Comparison of ENCODE assay signal across 1 cellular context in the genomic region with DNA sequence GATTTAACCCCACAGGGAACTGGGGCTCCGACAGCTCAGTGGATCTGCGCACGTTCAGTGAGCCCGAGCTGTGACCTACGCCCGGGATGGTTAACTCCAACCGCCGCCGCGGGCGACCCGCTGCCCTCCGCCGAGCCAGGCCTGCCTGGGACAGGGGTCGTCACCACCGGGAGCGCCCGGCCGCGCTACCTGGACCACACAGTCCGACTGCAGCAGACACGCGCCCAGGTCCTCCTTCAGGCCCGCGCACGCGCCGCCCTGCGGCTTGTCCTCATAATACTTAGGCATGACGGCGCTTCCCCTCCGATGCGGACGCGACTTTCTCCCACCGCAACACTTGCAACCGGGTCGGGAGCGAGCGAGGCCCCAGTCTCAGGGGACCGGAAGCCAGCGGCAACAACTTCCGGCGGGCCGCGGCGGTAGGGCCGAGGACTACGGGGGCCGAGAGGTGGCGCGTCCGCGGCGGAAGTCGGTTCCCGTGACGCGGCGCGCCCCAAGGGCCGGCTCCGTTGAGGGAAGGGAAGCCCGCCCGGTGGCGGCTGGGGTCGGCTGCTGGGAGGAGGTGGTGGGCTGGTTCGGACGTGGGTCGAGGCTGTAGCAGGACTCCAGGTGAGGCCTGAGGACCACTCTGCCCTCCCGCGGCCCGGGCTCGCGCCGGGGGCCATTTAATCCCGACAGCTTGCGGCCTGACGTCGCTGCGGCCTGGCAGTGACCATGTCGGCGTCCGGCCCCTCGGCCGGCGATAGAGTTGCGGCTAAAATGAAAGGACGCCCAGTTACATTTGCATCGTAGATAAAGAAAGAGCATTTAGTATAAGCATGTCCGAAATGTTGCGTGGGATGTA.
A peak's percentile ranks its signal among the peaks of the same experiment; 100 is the strongest.
TF ChIP-seq lines count a peak whose summit lies in the region.

Gene COA5, minus strand, starts transcription at position 395 of the 844 bp plus-strand sequence. Its CDS starts 107 bp downstream, at position 288.
Gene UNC50, plus strand, starts transcription at position 472 of the 844 bp plus-strand sequence. CDS start 1,171 bp downstream, outside the sequence.

TF ChIP-seq in K562, 482 proteins besides CTCF, POLR2A, EP300 and RAD21 (continued from another document and continues in another):
- TF ChIP-seq, protein P1, sequence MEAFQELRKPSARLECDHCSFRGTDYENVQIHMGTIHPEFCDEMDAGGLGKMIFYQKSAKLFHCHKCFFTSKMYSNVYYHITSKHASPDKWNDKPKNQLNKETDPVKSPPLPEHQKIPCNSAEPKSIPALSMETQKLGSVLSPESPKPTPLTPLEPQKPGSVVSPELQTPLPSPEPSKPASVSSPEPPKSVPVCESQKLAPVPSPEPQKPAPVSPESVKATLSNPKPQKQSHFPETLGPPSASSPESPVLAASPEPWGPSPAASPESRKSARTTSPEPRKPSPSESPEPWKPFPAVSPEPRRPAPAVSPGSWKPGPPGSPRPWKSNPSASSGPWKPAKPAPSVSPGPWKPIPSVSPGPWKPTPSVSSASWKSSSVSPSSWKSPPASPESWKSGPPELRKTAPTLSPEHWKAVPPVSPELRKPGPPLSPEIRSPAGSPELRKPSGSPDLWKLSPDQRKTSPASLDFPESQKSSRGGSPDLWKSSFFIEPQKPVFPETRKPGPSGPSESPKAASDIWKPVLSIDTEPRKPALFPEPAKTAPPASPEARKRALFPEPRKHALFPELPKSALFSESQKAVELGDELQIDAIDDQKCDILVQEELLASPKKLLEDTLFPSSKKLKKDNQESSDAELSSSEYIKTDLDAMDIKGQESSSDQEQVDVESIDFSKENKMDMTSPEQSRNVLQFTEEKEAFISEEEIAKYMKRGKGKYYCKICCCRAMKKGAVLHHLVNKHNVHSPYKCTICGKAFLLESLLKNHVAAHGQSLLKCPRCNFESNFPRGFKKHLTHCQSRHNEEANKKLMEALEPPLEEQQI (IDR thresholded peaks at IDR 0.05), result no peak
- no peak for TF ChIP-seq CEBPG (CRISPR knock-in tag; IDR thresholded peaks at IDR 0.05)
- TF ChIP-seq CEBPG (tag; conservative IDR thresholded peaks at IDR 0.05 in 1 of 2, IDR thresholded peaks at IDR 0.05 in 1 of 2), result no peak
- no peak for TF ChIP-seq SIRT6 (IDR thresholded peaks at IDR 0.05; ENCODE audit: low read depth, low read length)
- no peak for TF ChIP-seq KAT8 (IDR thresholded peaks at IDR 0.05; ENCODE audit: low read depth)
- TF ChIP-seq NKRF (IDR thresholded peaks at IDR 0.05; ENCODE audit: borderline replicate concordance), result peak; percentile 72
- no peak for TF ChIP-seq GATAD2A (IDR thresholded peaks at IDR 0.05)
- TF ChIP-seq SMAD3 (CRISPR knock-in tag; conservative IDR thresholded peaks at IDR 0.05), result no peak
- peak; percentile 4; the same call in 1 of the 2 replicates for TF ChIP-seq KDM2B (CRISPR knock-in tag; IDR thresholded peaks at IDR 0.05)
- TF ChIP-seq MYBL2 (IDR thresholded peaks at IDR 0.05; ENCODE audit: low read depth), result no peak
- TF ChIP-seq MYBL2 (CRISPR knock-in tag; IDR thresholded peaks at IDR 0.05; ENCODE audit: borderline replicate concordance), result no peak
- TF ChIP-seq, protein P2, sequence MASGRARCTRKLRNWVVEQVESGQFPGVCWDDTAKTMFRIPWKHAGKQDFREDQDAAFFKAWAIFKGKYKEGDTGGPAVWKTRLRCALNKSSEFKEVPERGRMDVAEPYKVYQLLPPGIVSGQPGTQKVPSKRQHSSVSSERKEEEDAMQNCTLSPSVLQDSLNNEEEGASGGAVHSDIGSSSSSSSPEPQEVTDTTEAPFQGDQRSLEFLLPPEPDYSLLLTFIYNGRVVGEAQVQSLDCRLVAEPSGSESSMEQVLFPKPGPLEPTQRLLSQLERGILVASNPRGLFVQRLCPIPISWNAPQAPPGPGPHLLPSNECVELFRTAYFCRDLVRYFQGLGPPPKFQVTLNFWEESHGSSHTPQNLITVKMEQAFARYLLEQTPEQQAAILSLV (tag; IDR thresholded peaks at IDR 0.05), result no peak
- peak; percentile 73 for TF ChIP-seq GMEB1 (CRISPR knock-in tag; IDR thresholded peaks at IDR 0.05)
- TF ChIP-seq SMAD1 (IDR thresholded peaks at IDR 0.05; ENCODE audit: low read depth, low read length, partially characterized antibody), result peak; percentile 12
- no peak for TF ChIP-seq MAFG (tag; conservative IDR thresholded peaks at IDR 0.05)
- TF ChIP-seq ZNF79 (CRISPR knock-in tag; IDR thresholded peaks at IDR 0.05; ENCODE audit: low read depth), result no peak
- TF ChIP-seq C11orf30 (IDR thresholded peaks at IDR 0.05; ENCODE audit: low read depth), result peak; percentile 91
- 0 out of 2 replicates have a peak, but pooled peaks have one; percentile 14 for TF ChIP-seq EGR1 (conservative IDR thresholded peaks at IDR 0.05)
- no peak for TF ChIP-seq IRF2 (CRISPR knock-in tag; IDR thresholded peaks at IDR 0.05)
- TF ChIP-seq MCM7 (IDR thresholded peaks at IDR 0.05), result no peak
- no peak for TF ChIP-seq SNIP1 (IDR thresholded peaks at IDR 0.05; ENCODE audit: low read depth)
- TF ChIP-seq DIDO1 (tag; IDR thresholded peaks at IDR 0.05; ENCODE audit: low read depth), result peak; percentile 14; the same call in 1 of the 2 replicates
- peak; percentile 32 to 36 for TF ChIP-seq E2F6 (IDR thresholded peaks at IDR 0.05; ENCODE audit: borderline replicate concordance in 1 of 2, extremely low read depth in 1 of 2, insufficient read depth in 1 of 2, insufficient read length in 1 of 2, low read depth in 1 of 2, low read length in 1 of 2, poor library complexity in 1 of 2, severe bottlenecking in 1 of 2)
- TF ChIP-seq ZNF143 (CRISPR knock-in tag; IDR thresholded peaks at IDR 0.05), result no peak
- no peak for TF ChIP-seq ARID2 (IDR thresholded peaks at IDR 0.05)
- TF ChIP-seq ZNF23 (CRISPR knock-in tag; IDR thresholded peaks at IDR 0.05), result no peak
- peak in 1 of 2 experiments; percentile 77; a peak in 2 of 4 replicates for TF ChIP-seq HDAC1 (IDR thresholded peaks at IDR 0.05)
- TF ChIP-seq RBM14 (IDR thresholded peaks at IDR 0.05; ENCODE audit: borderline replicate concordance, insufficient read depth, low read depth, low read length), result no peak
- peak; percentile 95 for TF ChIP-seq RBBP5 (IDR thresholded peaks at IDR 0.05; ENCODE audit: borderline replicate concordance, insufficient read depth, low read length, poor library complexity, severe bottlenecking)
- no peak for TF ChIP-seq SMC3 (conservative IDR thresholded peaks at IDR 0.05; ENCODE audit: insufficient read depth, low read depth, low read length)
- TF ChIP-seq, protein P3, sequence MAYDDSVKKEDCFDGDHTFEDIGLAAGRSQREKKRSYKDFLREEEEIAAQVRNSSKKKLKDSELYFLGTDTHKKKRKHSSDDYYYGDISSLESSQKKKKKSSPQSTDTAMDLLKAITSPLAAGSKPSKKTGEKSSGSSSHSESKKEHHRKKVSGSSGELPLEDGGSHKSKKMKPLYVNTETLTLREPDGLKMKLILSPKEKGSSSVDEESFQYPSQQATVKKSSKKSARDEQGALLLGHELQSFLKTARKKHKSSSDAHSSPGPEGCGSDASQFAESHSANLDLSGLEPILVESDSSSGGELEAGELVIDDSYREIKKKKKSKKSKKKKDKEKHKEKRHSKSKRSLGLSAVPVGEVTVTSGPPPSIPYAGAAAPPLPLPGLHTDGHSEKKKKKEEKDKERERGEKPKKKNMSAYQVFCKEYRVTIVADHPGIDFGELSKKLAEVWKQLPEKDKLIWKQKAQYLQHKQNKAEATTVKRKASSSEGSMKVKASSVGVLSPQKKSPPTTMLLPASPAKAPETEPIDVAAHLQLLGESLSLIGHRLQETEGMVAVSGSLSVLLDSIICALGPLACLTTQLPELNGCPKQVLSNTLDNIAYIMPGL (CRISPR knock-in tag; IDR thresholded peaks at IDR 0.05), result 0 out of 2 replicates have a peak, but pooled peaks have one; percentile 58
- TF ChIP-seq ELF2 (CRISPR knock-in tag; IDR thresholded peaks at IDR 0.05), result 0 out of 2 replicates have a peak, but pooled peaks have one; percentile 62
- TF ChIP-seq, protein P4, sequence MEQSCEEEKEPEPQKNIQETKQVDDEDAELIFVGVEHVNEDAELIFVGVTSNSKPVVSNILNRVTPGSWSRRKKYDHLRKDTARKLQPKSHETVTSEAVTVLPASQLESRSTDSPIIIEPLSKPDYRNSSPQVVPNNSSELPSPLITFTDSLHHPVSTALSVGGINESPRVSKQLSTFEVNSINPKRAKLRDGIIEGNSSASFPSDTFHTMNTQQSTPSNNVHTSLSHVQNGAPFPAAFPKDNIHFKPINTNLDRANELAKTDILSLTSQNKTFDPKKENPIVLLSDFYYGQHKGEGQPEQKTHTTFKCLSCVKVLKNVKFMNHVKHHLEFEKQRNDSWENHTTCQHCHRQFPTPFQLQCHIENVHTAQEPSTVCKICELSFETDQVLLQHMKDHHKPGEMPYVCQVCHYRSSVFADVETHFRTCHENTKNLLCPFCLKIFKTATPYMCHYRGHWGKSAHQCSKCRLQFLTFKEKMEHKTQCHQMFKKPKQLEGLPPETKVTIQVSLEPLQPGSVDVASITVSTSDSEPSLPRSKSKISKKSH (CRISPR knock-in tag; IDR thresholded peaks at IDR 0.05), result no peak
- TF ChIP-seq ZSCAN32 (CRISPR knock-in tag; IDR thresholded peaks at IDR 0.05), result no peak
- TF ChIP-seq CBX3 (IDR thresholded peaks at IDR 0.05; ENCODE audit: borderline replicate concordance in 1 of 2, low read length in 2 of 2), result 0 out of 3 replicates have a peak, but pooled peaks of 1 of the 2 experiments have one; percentile 12
- 0 out of 2 replicates have a peak, but pooled peaks have one; percentile 27 for TF ChIP-seq ZNF197 (CRISPR knock-in tag; IDR thresholded peaks at IDR 0.05; ENCODE audit: low read depth)
- TF ChIP-seq ZNF77 (CRISPR knock-in tag; IDR thresholded peaks at IDR 0.05), result no peak
- no peak for TF ChIP-seq MED1 (CRISPR knock-in tag; IDR thresholded peaks at IDR 0.05; ENCODE audit: borderline replicate concordance)
- TF ChIP-seq NCOA4 (IDR thresholded peaks at IDR 0.05; ENCODE audit: partially characterized antibody), result no peak
- peak in 1 of 2 experiments; percentile 69; a peak in 1 of 4 replicates for TF ChIP-seq BCLAF1 (IDR thresholded peaks at IDR 0.05; ENCODE audit: borderline replicate concordance in 1 of 2, control insufficient read depth in 1 of 2, low read depth in 2 of 2, low read length in 1 of 2)
- no peak for TF ChIP-seq ILK (tag; IDR thresholded peaks at IDR 0.05; ENCODE audit: borderline replicate concordance, low read depth)
- no peak for TF ChIP-seq CBFA2T3 (IDR thresholded peaks at IDR 0.05)
- no peak for TF ChIP-seq ZNF384 (IDR thresholded peaks at IDR 0.05; ENCODE audit: low read depth, low read length)
- TF ChIP-seq, protein P5, sequence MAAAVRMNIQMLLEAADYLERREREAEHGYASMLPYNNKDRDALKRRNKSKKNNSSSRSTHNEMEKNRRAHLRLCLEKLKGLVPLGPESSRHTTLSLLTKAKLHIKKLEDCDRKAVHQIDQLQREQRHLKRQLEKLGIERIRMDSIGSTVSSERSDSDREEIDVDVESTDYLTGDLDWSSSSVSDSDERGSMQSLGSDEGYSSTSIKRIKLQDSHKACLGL (CRISPR knock-in tag; IDR thresholded peaks at IDR 0.05; ENCODE audit: borderline replicate concordance, poor library complexity, severe bottlenecking), result no peak
- TF ChIP-seq KLF10 (CRISPR knock-in tag; IDR thresholded peaks at IDR 0.05), result no peak
